Comparison of ENCODE assay signal across 17 cellular contexts in the genomic region with DNA sequence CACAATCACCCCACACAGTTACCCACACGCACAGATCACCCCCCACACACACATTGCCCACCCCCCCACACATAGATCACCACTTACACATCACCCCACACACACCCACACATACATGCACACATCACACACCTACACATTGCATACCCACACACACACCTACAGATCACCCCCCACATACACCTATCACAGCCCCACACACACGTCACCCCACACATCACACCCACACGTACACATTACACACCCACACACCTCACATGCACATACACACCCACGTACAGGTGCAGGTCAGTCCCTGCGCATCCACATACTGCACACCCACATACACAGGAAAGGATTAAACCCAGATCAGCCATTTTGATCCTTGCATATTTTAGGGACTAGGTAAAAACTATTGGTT.
"Had no signal": no experiment of that assay in that cellular context is flagged by ENCODE, and none has a peak within 500 bp of the region (broad histone marks: within the 10 kb centered on the region; RNA-seq: fewer than 3 reads in every experiment).

No MANE protein-coding gene starts in this region.

- H3K27ac ChIP-seq: colonic mucosa, left lung, right atrium auricular region, suprapubic skin had no signal

- DNase-seq: activated CD4-positive, alpha-beta T cell treated with anti-CD3 and anti-CD28 coated beads, Interleukin-2, amount 50 U/mL, for 48 hours; activated CD8-positive, alpha-beta memory T cell treated with anti-CD3 and anti-CD28 coated beads, Interleukin-2, amount 50 U/mL, for 4 hours; activated naive CD4-positive, alpha-beta T cell treated with anti-CD3 and anti-CD28 coated beads for 36 hours; colonic mucosa; hippocampal formation; left lung; natural killer cell; nucleus accumbens; stimulated activated CD8-positive, alpha-beta memory T cell treated with anti-CD3 and anti-CD28 coated beads, Interleukin-4, amount 100 ng/mL, for 48 hours had no signal

- H3K27me3 ChIP-seq: colonic mucosa, left lung, right atrium auricular region, suprapubic skin had no signal

- H3K27me3 Mint-ChIP-seq: progenitor cell of endocrine pancreas; stimulated activated naive CD8-positive, alpha-beta T cell treated with anti-CD3 and anti-CD28 coated beads, Interleukin-15, Interleukin-2, amounts not matched to agents 100 ng/mL and 50 ng/mL, for 24 hours; type B pancreatic cell had no signal

- FAIRE-seq: keratinocyte had no signal

- H3K4me1 ChIP-seq: colonic mucosa, left lung, right atrium auricular region, suprapubic skin had no signal

- H3K4me3 Mint-ChIP-seq: activated naive CD4-positive, alpha-beta T cell treated with anti-CD3 and anti-CD28 coated beads for 36 hours; natural killer cell; stimulated activated naive CD8-positive, alpha-beta T cell treated with anti-CD3 and anti-CD28 coated beads, Interleukin-15, Interleukin-2, amounts not matched to agents 100 ng/mL and 50 ng/mL, for 24 hours; T-helper 2 cell treated with Interferon-gamma antibody and Interleukin-4, amounts not matched to agents 5 μg/mL and 100 μg/mL, for 36 hours; type B pancreatic cell had no signal

- ATAC-seq: esophagus mucosa, left lung, natural killer cell had no signal

- H3K9me3 Mint-ChIP-seq: activated naive CD4-positive, alpha-beta T cell treated with anti-CD3 and anti-CD28 coated beads for 36 hours; natural killer cell; stimulated activated naive CD8-positive, alpha-beta T cell treated with anti-CD3 and anti-CD28 coated beads, Interleukin-15, Interleukin-2, amounts not matched to agents 100 ng/mL and 50 ng/mL, for 24 hours; T-helper 2 cell treated with Interferon-gamma antibody and Interleukin-4, amounts not matched to agents 5 μg/mL and 100 μg/mL, for 36 hours; type B pancreatic cell had no signal

- H3K4me3 ChIP-seq: colonic mucosa, left lung, right atrium auricular region, suprapubic skin had no signal

- H3K9me3 ChIP-seq: colonic mucosa, left lung, right atrium auricular region, suprapubic skin had no signal

- H3K27ac Mint-ChIP-seq: activated naive CD4-positive, alpha-beta T cell treated with anti-CD3 and anti-CD28 coated beads for 36 hours; progenitor cell of endocrine pancreas; stimulated activated naive CD8-positive, alpha-beta T cell treated with anti-CD3 and anti-CD28 coated beads, Interleukin-15, Interleukin-2, amounts not matched to agents 100 ng/mL and 50 ng/mL, for 24 hours; type B pancreatic cell had no signal
